ENCODE assay signal across 33 cellular contexts in genomic region chr3:140088058-140088457, GRCh38.
"Had no signal": no experiment of that assay in that cellular context is flagged by ENCODE, and none has a peak within 500 bp of the region (broad histone marks: within the 10 kb centered on the region; RNA-seq: fewer than 3 reads in every experiment).

No MANE protein-coding gene starts in this region.

- DNase-seq: Kasumi-1, KBM-7, KG1, MG63, MM.1S, MV-4-11, NCI-H1048, NCI-H1092, NCI-H1092 treated with DMSO at 0.1 percent for 48 hours, NCI-H1105, NCI-H1105 treated with DMSO at 0.1 percent for 48 hours, NCI-H1417, NCI-H1417 treated with DMSO at 0.1 percent for 48 hours, NCI-H1436, NCI-H1436 treated with DMSO at 0.1 percent for 48 hours, NCI-H1694, NCI-H1694 treated with DMSO at 0.1 percent for 48 hours, NCI-H187, NCI-H187 treated with DMSO at 0.1 percent for 48 hours, NCI-H1930, NCI-H2029, NCI-H2029 treated with DMSO at 0.1 percent for 48 hours, NCI-H2081, NCI-H2081 treated with DMSO at 0.1 percent for 48 hours, NCI-H2107, NCI-H2171, NCI-H2171 treated with DMSO at 0.1 percent for 48 hours, NCI-H2227 treated with DMSO at 0.1 percent for 48 hours, NCI-H226, NCI-H345, NCI-H446 treated with DMSO at 0.1 percent for 48 hours, NCI-H510A had no signal

- H3K4me2 ChIP-seq: KMS-11 had no signal

- H3K9ac ChIP-seq: KMS-11 had no signal

- H3K4me3 ChIP-seq: MG63 had no signal

- H3K27ac ChIP-seq: KMS-11 had no signal

- H3K9me3 ChIP-seq: MG63 had no signal

- H3K36me3 ChIP-seq: MG63 had no signal
